18 cellular contexts compared by ENCODE assay signal in the genomic region with DNA sequence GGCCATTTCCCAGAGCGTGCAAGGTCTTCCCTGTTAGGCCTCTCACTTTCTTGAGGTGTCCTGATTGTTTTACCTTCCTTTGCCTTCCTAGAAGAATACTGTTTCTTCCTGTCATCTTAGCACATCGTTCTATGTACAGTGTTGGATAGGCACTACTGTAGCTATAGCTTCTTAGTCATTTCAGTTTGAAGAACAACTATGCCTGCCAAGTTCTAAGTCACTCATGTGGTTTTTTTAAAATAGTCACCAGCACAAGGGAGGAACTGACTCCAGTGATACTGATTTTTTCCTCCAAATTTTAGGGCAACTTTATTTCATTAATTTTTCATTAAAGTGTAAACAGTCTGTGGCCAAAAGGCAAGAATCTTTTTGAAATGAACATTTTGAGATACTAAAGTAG.
DNase-seq lines count a peak whose midpoint lies in the region; ATAC-seq and TF ChIP-seq lines count a peak whose summit lies in the region.
"Had no signal": no experiment of that assay in that cellular context is flagged by ENCODE, and none has a peak within 500 bp of the region (broad histone marks: within the 10 kb centered on the region; RNA-seq: fewer than 3 reads in every experiment).

No MANE protein-coding gene starts in this region.

- H3K36me3 ChIP-seq in GM23338 (ENCODE audit: insufficient read depth) = no peaks in the 10 kb centered on the region

- H3K4me3 ChIP-seq in GM23338 = no peak overlapping the region

- H3K4me1 Mint-ChIP-seq in GM23338 (peaks cover 5% of the 10 kb centered on the region; the same call in 2 of the 3 replicates), progenitor cell of endocrine pancreas (ENCODE audit: low read depth) (no peaks in the 10 kb centered on the region)

- ATAC-seq in GM23338 = no peak
- ATAC-seq in SK-N-SH treated with all-trans-retinoic acid at 6 μM for 48 hours = peak; percentile 18; the same call in 2 of the 3 replicates
- no peak for ATAC-seq in GM21423 (IDR thresholded peaks at IDR 0.05; ENCODE audit: unreplicated experiment)
- ATAC-seq in GM21717 (IDR thresholded peaks at IDR 0.05; ENCODE audit: unreplicated experiment) = no peak
- ATAC-seq: Right ventricle myocardium inferior had no signal

- in situ Hi-C loops in ACHN (cut with HindIII; ENCODE audit: low pct_ligation_motif_present, low pct_unique_long_range_greater_than_20kb, low sequenced_read_pairs) = no loop called here

- H3K36me3 Mint-ChIP-seq in GM23338 (ENCODE audit: low read depth) = no peaks in the 10 kb centered on the region; the same call in 2 of the 3 replicates
- no peaks in the 10 kb centered on the region for H3K36me3 Mint-ChIP-seq in progenitor cell of endocrine pancreas (ENCODE audit: insufficient read depth)

- peak overlapping the region; percentile 52; the same call in 1 of the 2 replicates for H3K27ac ChIP-seq in GM23338 (ENCODE audit: low read depth)

- H3K9me3 Mint-ChIP-seq in GM23338 (no peaks in the 10 kb centered on the region), progenitor cell of endocrine pancreas (ENCODE audit: low read depth) (no peaks in the 10 kb centered on the region)
- H3K9me3 Mint-ChIP-seq: H9 had no signal

- H3K4me1 ChIP-seq in GM23338 (ENCODE audit: insufficient read depth) = no peaks in the 10 kb centered on the region

- TF ChIP-seq CTCF in GM23338 (conservative IDR thresholded peaks at IDR 0.05; ENCODE audit: low read depth in 2 of 2) (no peak), progenitor cell of endocrine pancreas (IDR thresholded peaks at IDR 0.05; ENCODE audit: unreplicated experiment) (no peak)

- DNase-seq in ACHN (peak; percentile 49), GM23338 (ENCODE audit: low spot score) (no peak), fibroblast of peridontal ligament (ENCODE audit: extremely low read depth) (peak; percentile 72), NCI-H510A treated with DMSO at 0.1 percent for 48 hours (lab: John Stamatoyannopoulos, UW) (no peak), progenitor cell of endocrine pancreas (ENCODE audit: low spot score, unreplicated experiment) (no peak)
- DNase-seq: activated naive CD4-positive, alpha-beta T cell treated with Interleukin-2 at 50 U/mL for 16 hours; AML-193; DMS153; foreskin melanocyte; H9; kidney; NCI-H446; retina; stimulated activated CD4-positive, alpha-beta T cell treated with anti-CD3 and anti-CD28 coated beads, Interleukin-2, amount 100 ng/mL, for 48 hours had no signal

- no peaks in the 10 kb centered on the region for H3K27me3 ChIP-seq in GM23338 (ENCODE audit: insufficient read depth)

- H3K9me2 ChIP-seq in GM23338 (ENCODE audit: insufficient read depth) = no peaks in the 10 kb centered on the region

- H3K27ac Mint-ChIP-seq in GM23338 (no peak overlapping the region), progenitor cell of endocrine pancreas (no peak overlapping the region)

- no peak overlapping the region for H3K4me2 ChIP-seq in GM23338

- H3K79me2 ChIP-seq in GM23338 (replicated peaks; ENCODE audit: insufficient read depth) = no peaks in the 10 kb centered on the region; the same call in 1 of the 2 replicates

- H4K20me1 ChIP-seq in GM23338 (replicated peaks; ENCODE audit: insufficient read depth) = 0 out of 2 replicates have a peak, but pooled peaks cover 3% of the 10 kb centered on the region

- H3K27me3 Mint-ChIP-seq in GM23338 (ENCODE audit: insufficient read depth, low read depth, poor library complexity) (peaks cover 4% of the 10 kb centered on the region), progenitor cell of endocrine pancreas (no peaks in the 10 kb centered on the region)

- no peaks in the 10 kb centered on the region for H3F3A ChIP-seq in GM23338 (replicated peaks; ENCODE audit: low read depth)

- H2AFZ ChIP-seq in GM23338 = no peak overlapping the region

- H3K4me3 Mint-ChIP-seq in GM23338 (no peak overlapping the region), progenitor cell of endocrine pancreas (ENCODE audit: low read depth) (no peak overlapping the region)
- H3K4me3 Mint-ChIP-seq: H9 had no signal

TF ChIP-seq in GM23338, 12 proteins besides CTCF, POLR2A, EP300 and RAD21:
- TF ChIP-seq EZH2 (IDR thresholded peaks at IDR 0.05; ENCODE audit: low read depth, unreplicated experiment) (no peak), POLR2AphosphoS5 (IDR thresholded peaks at IDR 0.05; ENCODE audit: low read depth) (no peak)
- TF ChIP-seq, protein P1, sequence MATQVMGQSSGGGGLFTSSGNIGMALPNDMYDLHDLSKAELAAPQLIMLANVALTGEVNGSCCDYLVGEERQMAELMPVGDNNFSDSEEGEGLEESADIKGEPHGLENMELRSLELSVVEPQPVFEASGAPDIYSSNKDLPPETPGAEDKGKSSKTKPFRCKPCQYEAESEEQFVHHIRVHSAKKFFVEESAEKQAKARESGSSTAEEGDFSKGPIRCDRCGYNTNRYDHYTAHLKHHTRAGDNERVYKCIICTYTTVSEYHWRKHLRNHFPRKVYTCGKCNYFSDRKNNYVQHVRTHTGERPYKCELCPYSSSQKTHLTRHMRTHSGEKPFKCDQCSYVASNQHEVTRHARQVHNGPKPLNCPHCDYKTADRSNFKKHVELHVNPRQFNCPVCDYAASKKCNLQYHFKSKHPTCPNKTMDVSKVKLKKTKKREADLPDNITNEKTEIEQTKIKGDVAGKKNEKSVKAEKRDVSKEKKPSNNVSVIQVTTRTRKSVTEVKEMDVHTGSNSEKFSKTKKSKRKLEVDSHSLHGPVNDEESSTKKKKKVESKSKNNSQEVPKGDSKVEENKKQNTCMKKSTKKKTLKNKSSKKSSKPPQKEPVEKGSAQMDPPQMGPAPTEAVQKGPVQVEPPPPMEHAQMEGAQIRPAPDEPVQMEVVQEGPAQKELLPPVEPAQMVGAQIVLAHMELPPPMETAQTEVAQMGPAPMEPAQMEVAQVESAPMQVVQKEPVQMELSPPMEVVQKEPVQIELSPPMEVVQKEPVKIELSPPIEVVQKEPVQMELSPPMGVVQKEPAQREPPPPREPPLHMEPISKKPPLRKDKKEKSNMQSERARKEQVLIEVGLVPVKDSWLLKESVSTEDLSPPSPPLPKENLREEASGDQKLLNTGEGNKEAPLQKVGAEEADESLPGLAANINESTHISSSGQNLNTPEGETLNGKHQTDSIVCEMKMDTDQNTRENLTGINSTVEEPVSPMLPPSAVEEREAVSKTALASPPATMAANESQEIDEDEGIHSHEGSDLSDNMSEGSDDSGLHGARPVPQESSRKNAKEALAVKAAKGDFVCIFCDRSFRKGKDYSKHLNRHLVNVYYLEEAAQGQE (IDR thresholded peaks at IDR 0.05; ENCODE audit: unreplicated experiment) = no peak

TF ChIP-seq in SK-N-SH treated with all-trans-retinoic acid at 6 μM for 48 hours, 23 proteins besides CTCF, POLR2A, EP300 and RAD21:
- TF ChIP-seq, protein P2, sequence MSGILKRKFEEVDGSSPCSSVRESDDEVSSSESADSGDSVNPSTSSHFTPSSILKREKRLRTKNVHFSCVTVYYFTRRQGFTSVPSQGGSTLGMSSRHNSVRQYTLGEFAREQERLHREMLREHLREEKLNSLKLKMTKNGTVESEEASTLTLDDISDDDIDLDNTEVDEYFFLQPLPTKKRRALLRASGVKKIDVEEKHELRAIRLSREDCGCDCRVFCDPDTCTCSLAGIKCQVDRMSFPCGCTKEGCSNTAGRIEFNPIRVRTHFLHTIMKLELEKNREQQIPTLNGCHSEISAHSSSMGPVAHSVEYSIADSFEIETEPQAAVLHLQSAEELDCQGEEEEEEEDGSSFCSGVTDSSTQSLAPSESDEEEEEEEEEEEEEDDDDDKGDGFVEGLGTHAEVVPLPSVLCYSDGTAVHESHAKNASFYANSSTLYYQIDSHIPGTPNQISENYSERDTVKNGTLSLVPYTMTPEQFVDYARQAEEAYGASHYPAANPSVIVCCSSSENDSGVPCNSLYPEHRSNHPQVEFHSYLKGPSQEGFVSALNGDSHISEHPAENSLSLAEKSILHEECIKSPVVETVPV (CRISPR knock-in tag; IDR thresholded peaks at IDR 0.05) = no peak
- TF ChIP-seq CSDC2 (CRISPR knock-in tag; IDR thresholded peaks at IDR 0.05) (no peak), ARNTL (CRISPR knock-in tag; IDR thresholded peaks at IDR 0.05; ENCODE audit: borderline replicate concordance, low read depth) (no peak), TOX (CRISPR knock-in tag; IDR thresholded peaks at IDR 0.05; ENCODE audit: borderline replicate concordance) (no peak), ZNF8 (CRISPR knock-in tag; IDR thresholded peaks at IDR 0.05) (no peak), POU6F1 (CRISPR knock-in tag; IDR thresholded peaks at IDR 0.05; ENCODE audit: borderline replicate concordance, low read depth) (no peak), SNAI2 (CRISPR knock-in tag; IDR thresholded peaks at IDR 0.05) (no peak), ESRRG (CRISPR knock-in tag; IDR thresholded peaks at IDR 0.05) (no peak)

Comparison
In these comparisons a context has a peak if more than half of its experiments do, and no peak if none do; other contexts are left out.
1. DNase-seq: peak in ACHN (single experiment) and fibroblast of peridontal ligament (single experiment); none in GM23338 (single experiment), NCI-H510A treated with DMSO at 0.1 percent for 48 hours (single experiment) and progenitor cell of endocrine pancreas (single experiment).